Comparison of ENCODE assay signal across 27 cellular contexts in the genomic region with DNA sequence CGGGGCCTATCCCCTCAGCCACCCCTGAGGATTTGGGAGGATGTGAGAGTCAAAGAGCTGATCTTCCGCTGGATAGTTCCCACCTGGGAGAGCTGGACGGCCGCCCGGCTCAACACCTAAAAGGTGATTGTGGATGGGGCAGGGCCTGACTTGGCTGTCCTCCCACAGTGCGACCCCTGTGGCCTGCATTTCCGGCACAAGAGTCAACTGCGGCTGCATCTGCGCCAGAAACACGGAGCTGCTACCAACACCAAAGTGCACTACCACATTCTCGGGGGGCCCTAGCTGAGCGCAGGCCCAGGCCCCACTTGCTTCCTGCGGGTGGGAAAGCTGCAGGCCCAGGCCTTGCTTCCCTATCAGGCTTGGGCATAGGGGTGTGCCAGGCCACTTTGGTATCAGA. TPM values are rescaled to one million over a fixed set of nuclear protein-coding genes. Genes with fewer than 3 reads are reported as not detected.
DNase-seq lines count a peak whose midpoint lies in the region; ATAC-seq, FAIRE-seq and TF ChIP-seq lines count a peak whose summit lies in the region.
"Had no signal": no experiment of that assay in that cellular context is flagged by ENCODE, and none has a peak within 500 bp of the region (broad histone marks: within the 10 kb centered on the region; RNA-seq: fewer than 3 reads in every experiment).

No MANE protein-coding gene starts in this region.

- H3K27me3 ChIP-seq in HepG2 (ENCODE audit: control insufficient read depth in 1 of 2, insufficient read depth in 2 of 2, low read length in 2 of 2) (peaks cover 1 to 27% of the 10 kb centered on the region in 2 experiments; a peak in 4 of 5 replicates), right lobe of liver (no peaks in the 10 kb centered on the region), lower lobe of right lung (ENCODE audit: low read depth) (no peaks in the 10 kb centered on the region), vagina (no peaks in the 10 kb centered on the region)
- H3K27me3 ChIP-seq: pancreas had no signal

- DNase-seq in HepG2 (ENCODE audit: low spot score) (no peak), right lobe of liver (no peak), lower lobe of right lung (no peak), vagina (ENCODE audit: extremely low spot score in 2 of 2) (no peak), midbrain (lab: John Stamatoyannopoulos, UW) (no peak), T-helper 9 cell (no peak)
- DNase-seq: ACHN; activated CD4-positive, alpha-beta T cell treated with anti-CD3 and anti-CD28 coated beads, Interleukin-2, amount 50 U/mL, for 1 hour; activated naive CD8-positive, alpha-beta T cell treated with anti-CD3 and anti-CD28 coated beads for 36 hours; C1 segment of cervical spinal cord; erythroblast; foreskin keratinocyte; HFFc6; naive B cell; NCI-H146; NCI-H510A; NK-92 treated with Interleukin-12 subunit alpha and Interleukin-12 subunit beta, amount 100 ng/mL, for 24 hours; stimulated activated CD4-positive, alpha-beta T cell treated with anti-CD3 and anti-CD28 coated beads, Interleukin-15, amount 100 ng/mL, for 24 hours; T-helper 17 cell had no signal

- no peaks in the 10 kb centered on the region for H3K9me3 ChIP-seq in HepG2 (ENCODE audit: low read length)
- no peaks in the 10 kb centered on the region for H3K9me3 ChIP-seq in right lobe of liver
- H3K9me3 ChIP-seq in lower lobe of right lung: no peaks in the 10 kb centered on the region
- no peaks in the 10 kb centered on the region for H3K9me3 ChIP-seq in vagina
- H3K9me3 ChIP-seq: pancreas had no signal

- peak overlapping the region; percentile 26; the same call in 1 of the 2 replicates for H3K4me2 ChIP-seq in HepG2 (ENCODE audit: low read depth, low read length)

- H3K4me3 ChIP-seq in HepG2 (replicated peaks in 1 of 3; ENCODE audit: insufficient read depth in 1 of 3, low read depth in 2 of 3, low read length in 3 of 3) (no peak overlapping the region), right lobe of liver (no peak overlapping the region), lower lobe of right lung (no peak overlapping the region), vagina (no peak overlapping the region)
- H3K4me3 ChIP-seq: pancreas had no signal

- H3K27ac ChIP-seq in HepG2 (ENCODE audit: extremely low read length, insufficient read depth, low read length) (no peak overlapping the region), right lobe of liver (no peak overlapping the region), lower lobe of right lung (peak overlapping the region; percentile 53), vagina (peak overlapping the region; percentile 33)
- H3K27ac ChIP-seq: foreskin keratinocyte, pancreas had no signal

- in situ Hi-C loops in HepG2 (cut with HindIII; ENCODE audit: extremely low pct_ligation_motif_present, low pct_unique_long_range_greater_than_20kb): no loop called here

- FAIRE-seq in HepG2 (lab: Jason Lieb, UNC): no peak
- FAIRE-seq: astrocyte, HTR-8/SVneo, keratinocyte, pancreas had no signal

- H3K4me1 ChIP-seq in HepG2 (ENCODE audit: insufficient read depth, low read length) (peaks cover 34% of the 10 kb centered on the region), right lobe of liver (peaks cover 0 to 2% (median 0%) of the 10 kb centered on the region in 4 donors), lower lobe of right lung (peaks cover 48% of the 10 kb centered on the region), vagina (peaks cover 12% of the 10 kb centered on the region)
- H3K4me1 ChIP-seq: foreskin keratinocyte had no signal

- CTCF ChIA-PET in HepG2 (lab: Yijun Ruan, JAX; ENCODE audit: low intra/inter-chr PET ratio, low total read pairs): no interaction called here

- TF ChIP-seq EP300 in HepG2 (IDR thresholded peaks at IDR 0.05; ENCODE audit: low read depth in 2 of 2, low read length in 2 of 2) (no peak), HepG2 (CRISPR knock-in tag; IDR thresholded peaks at IDR 0.05; ENCODE audit: borderline replicate concordance) (no peak)

- POLR2A ChIA-PET in HepG2 (lab: Yijun Ruan, JAX): interaction anchor here (0.8 kb wide), 1 partner anchor 9 kb away, joined by 5 read pairs; a partner anchor contains a TSS

- ATAC-seq in HepG2: no peak
- no peak for ATAC-seq in right lobe of liver
- ATAC-seq in lower lobe of right lung: no peak
- ATAC-seq: activated T-helper 17 cell treated with anti-CD3 and anti-CD28 coated beads, Interleukin-2, amount 50 U/mL, for 72 hours; foreskin keratinocyte; pancreas; sciatic nerve; T-helper 17 cell had no signal

- TF ChIP-seq POLR2A in HepG2 (IDR thresholded peaks at IDR 0.05; ENCODE audit: insufficient read depth in 1 of 2, low read depth in 2 of 2, low read length in 2 of 2) (no peak), right lobe of liver (IDR thresholded peaks at IDR 0.05) (no peak), vagina (IDR thresholded peaks at IDR 0.05) (no peak)

- TF ChIP-seq CTCF in HepG2 (CRISPR knock-in tag; IDR thresholded peaks at IDR 0.05): no peak
- no peak for TF ChIP-seq CTCF in right lobe of liver (IDR thresholded peaks at IDR 0.05)
- no peak for TF ChIP-seq CTCF in lower lobe of right lung (IDR thresholded peaks at IDR 0.05)
- TF ChIP-seq CTCF in vagina (IDR thresholded peaks at IDR 0.05): no peak

- intact Hi-C loops in HepG2 (cut with micrococcal nuclease; ENCODE audit: unreplicated experiment): loop anchor here (10.0 kb wide), 1 partner anchor 183 kb away; no protein-coding TSS in a partner anchor
- intact Hi-C loops in right lobe of liver (cut with DNase I): no loop called here
- intact Hi-C loops in lower lobe of right lung (cut with DNase I): no loop called here
- intact Hi-C loops in vagina (cut with DNase I): no loop called here

- 31% methylated on average over 6 of the region's 13 CpGs for WGBS in HepG2 (ENCODE audit: low lambda C conversion rate)
- WGBS in right lobe of liver (ENCODE audit: insufficient coverage, low coverage, low lambda C conversion rate, missing lambda C conversion rate): no CpG with 5 or more reads among the region's 13 CpGs

- TF ChIP-seq RAD21 in HepG2 (CRISPR knock-in tag; IDR thresholded peaks at IDR 0.05): no peak

- no peak overlapping the region for H3K9ac ChIP-seq in HepG2 (ENCODE audit: insufficient read depth, low read depth, low read length)

- no peaks in the 10 kb centered on the region for H3K79me2 ChIP-seq in HepG2 (ENCODE audit: insufficient read depth, low read length)

- BruUV-seq in HepG2 (replicated peaks; lab: Mats Ljungman, UMichigan): no TSS peak

- H2AFZ ChIP-seq in HepG2 (ENCODE audit: low read length): no peak overlapping the region

- H3K36me3 ChIP-seq in HepG2 (replicated peaks in 1 of 2; ENCODE audit: control insufficient read depth in 1 of 2, insufficient read depth in 2 of 2, low read length in 2 of 2) (no peaks in the 10 kb centered on the region), right lobe of liver (no peaks in the 10 kb centered on the region), lower lobe of right lung (no peaks in the 10 kb centered on the region), vagina (no peaks in the 10 kb centered on the region)
- H3K36me3 ChIP-seq: pancreas had no signal

- H4K20me1 ChIP-seq in HepG2 (ENCODE audit: insufficient read depth, low read length): no peaks in the 10 kb centered on the region

RNA-seq across cellular contexts. Expression of a gene that starts 4.5 kb away (rescaled TPM):
- not detected in 2 replicates for total RNA-seq in HepG2 (2016; rRNA removed; fragmentation: Illumina TruSeq; extraction: Trizol)
- total RNA-seq in HepG2 (2016; cell fraction: cytosol; rRNA removed; fragmentation: Illumina TruSeq; extraction: Trizol; ENCODE audit: low read depth): not detected in 2 replicates
- not detected in 2 replicates for total RNA-seq in HepG2 (2016; cell fraction: insoluble cytoplasmic fraction; rRNA removed; fragmentation: Illumina TruSeq; extraction: Trizol)
- total RNA-seq in HepG2 (2016; cell fraction: membrane; rRNA removed; fragmentation: Illumina TruSeq; extraction: Trizol): not detected in 2 replicates
- total RNA-seq in HepG2 (2016; cell fraction: nucleus; rRNA removed; fragmentation: Illumina TruSeq; extraction: Trizol): not detected in 2 replicates
- not detected in 2 replicates for polyA plus RNA-seq in HepG2 (2011; rRNA removed)
- polyA plus RNA-seq in HepG2 (2011; cell fraction: cytosol; rRNA removed): not detected in 2 replicates
- not detected in 2 replicates for polyA plus RNA-seq in HepG2 (2011; cell fraction: nucleus; rRNA removed)
- not detected in 2 replicates for polyA plus RNA-seq in HepG2 (2012)
- polyA plus RNA-seq in HepG2 (2016; cell fraction: cytosol; fragmentation: Illumina TruSeq; extraction: Trizol; ENCODE audit: low read depth): not detected in 2 replicates
- not detected in 2 replicates for polyA plus RNA-seq in HepG2 (2016; cell fraction: insoluble cytoplasmic fraction; fragmentation: Illumina TruSeq; extraction: Trizol; ENCODE audit: low read depth)
- polyA plus RNA-seq in HepG2 (2016; cell fraction: membrane; fragmentation: Illumina TruSeq; extraction: Trizol; ENCODE audit: low read depth): not detected in 2 replicates
- polyA plus RNA-seq in HepG2 (2016; cell fraction: nucleus; fragmentation: Illumina TruSeq; extraction: Trizol; ENCODE audit: insufficient read depth, low read depth): not detected in 2 replicates
- not detected in 2 replicates for polyA minus RNA-seq in HepG2 (2011; rRNA and poly(A)+ RNA removed; ENCODE audit: low replicate concordance)
- polyA minus RNA-seq in HepG2 (2011; cell fraction: cytosol; rRNA and poly(A)+ RNA removed): not detected in 2 replicates
- not detected in 2 replicates for polyA minus RNA-seq in HepG2 (2011; cell fraction: nucleus; rRNA and poly(A)+ RNA removed)
- total RNA-seq in right lobe of liver: 1 to 10 TPM in 5 of 6 experiments, under 1 TPM in 1; 0.71 to 3.5 (median 1.5) TPM
- total RNA-seq in lower lobe of right lung: 13.4 TPM
- total RNA-seq in vagina: 10.1 TPM
- total RNA-seq: astrocyte, HFFc6, SK-MEL-5 had no signal
- polyA plus RNA-seq: keratinocyte had no signal

RNA-seq across cellular contexts. Expression of a gene that starts 8.5 kb away (rescaled TPM):
- 1.9 and 3.0 TPM in 2 replicates for total RNA-seq in HepG2 (2016; rRNA removed; fragmentation: Illumina TruSeq; extraction: Trizol)
- total RNA-seq in HepG2 (2016; cell fraction: cytosol; rRNA removed; fragmentation: Illumina TruSeq; extraction: Trizol; ENCODE audit: low read depth): 0.51 and 0.71 TPM in 2 replicates
- total RNA-seq in HepG2 (2016; cell fraction: insoluble cytoplasmic fraction; rRNA removed; fragmentation: Illumina TruSeq; extraction: Trizol): 1.8 and 3.1 TPM in 2 replicates
- 1.5 and 1.6 TPM in 2 replicates for total RNA-seq in HepG2 (2016; cell fraction: membrane; rRNA removed; fragmentation: Illumina TruSeq; extraction: Trizol)
- total RNA-seq in HepG2 (2016; cell fraction: nucleus; rRNA removed; fragmentation: Illumina TruSeq; extraction: Trizol): 5.5 and 6.1 TPM in 2 replicates
- polyA plus RNA-seq in HepG2 (2011; rRNA removed): 2.2 and 3.4 TPM in 2 replicates
- 2.1 and 2.2 TPM in 2 replicates for polyA plus RNA-seq in HepG2 (2011; cell fraction: cytosol; rRNA removed)
- polyA plus RNA-seq in HepG2 (2011; cell fraction: nucleus; rRNA removed): 6.8 and 9.2 TPM in 2 replicates
- polyA plus RNA-seq in HepG2 (2012): 5.4 and 8.2 TPM in 2 replicates
- 0.70 and 1.4 TPM in 2 replicates for polyA plus RNA-seq in HepG2 (2016; cell fraction: cytosol; fragmentation: Illumina TruSeq; extraction: Trizol; ENCODE audit: low read depth)
- polyA plus RNA-seq in HepG2 (2016; cell fraction: insoluble cytoplasmic fraction; fragmentation: Illumina TruSeq; extraction: Trizol; ENCODE audit: low read depth): 5.9 and 6.3 TPM in 2 replicates
- polyA plus RNA-seq in HepG2 (2016; cell fraction: membrane; fragmentation: Illumina TruSeq; extraction: Trizol; ENCODE audit: low read depth): 1.7 TPM in 2 replicates
- 15.2 and 15.6 TPM in 2 replicates for polyA plus RNA-seq in HepG2 (2016; cell fraction: nucleus; fragmentation: Illumina TruSeq; extraction: Trizol; ENCODE audit: insufficient read depth, low read depth)
- 4.8 and 7.6 TPM in 2 replicates for polyA minus RNA-seq in HepG2 (2011; rRNA and poly(A)+ RNA removed; ENCODE audit: low replicate concordance)
- 2.9 and 4.4 TPM in 2 replicates for polyA minus RNA-seq in HepG2 (2011; cell fraction: cytosol; rRNA and poly(A)+ RNA removed)
- 3.1 and 5.2 TPM in 2 replicates for polyA minus RNA-seq in HepG2 (2011; cell fraction: nucleus; rRNA and poly(A)+ RNA removed)
- 10 to 100 TPM; 14.7 to 66.4 (median 39.5) TPM for total RNA-seq in right lobe of liver
- 9.9 TPM for total RNA-seq in lower lobe of right lung
- total RNA-seq in vagina: 2.0 TPM

RNA-seq across cellular contexts. Expression of a gene that starts 14.9 kb away (rescaled TPM):
- total RNA-seq in HepG2 (2016; rRNA removed; fragmentation: Illumina TruSeq; extraction: Trizol) (41.5 and 57.2 TPM in 2 replicates), right lobe of liver (100 to 1,000 TPM in 3 of 6 experiments, 10 to 100 TPM in 3; 72.5 to 141 (median 108) TPM), lower lobe of right lung (300 TPM), vagina (155 TPM)
- total RNA-seq in HepG2 (2016; cell fraction: cytosol; rRNA removed; fragmentation: Illumina TruSeq; extraction: Trizol; ENCODE audit: low read depth): 41.7 and 49.8 TPM in 2 replicates
- 33.3 and 56.0 TPM in 2 replicates for total RNA-seq in HepG2 (2016; cell fraction: insoluble cytoplasmic fraction; rRNA removed; fragmentation: Illumina TruSeq; extraction: Trizol)
- total RNA-seq in HepG2 (2016; cell fraction: membrane; rRNA removed; fragmentation: Illumina TruSeq; extraction: Trizol): 52.1 and 66.6 TPM in 2 replicates
- total RNA-seq in HepG2 (2016; cell fraction: nucleus; rRNA removed; fragmentation: Illumina TruSeq; extraction: Trizol): 29.6 and 42.0 TPM in 2 replicates
- polyA plus RNA-seq in HepG2 (2011; rRNA removed): 113 and 121 TPM in 2 replicates
- polyA plus RNA-seq in HepG2 (2011; cell fraction: cytosol; rRNA removed): 136 and 149 TPM in 2 replicates
- polyA plus RNA-seq in HepG2 (2011; cell fraction: nucleus; rRNA removed): 49.9 and 54.4 TPM in 2 replicates
- polyA plus RNA-seq in HepG2 (2012): 189 and 246 TPM in 2 replicates
- polyA plus RNA-seq in HepG2 (2016; cell fraction: cytosol; fragmentation: Illumina TruSeq; extraction: Trizol; ENCODE audit: low read depth): 191 and 227 TPM in 2 replicates
- 118 and 137 TPM in 2 replicates for polyA plus RNA-seq in HepG2 (2016; cell fraction: insoluble cytoplasmic fraction; fragmentation: Illumina TruSeq; extraction: Trizol; ENCODE audit: low read depth)
- polyA plus RNA-seq in HepG2 (2016; cell fraction: membrane; fragmentation: Illumina TruSeq; extraction: Trizol; ENCODE audit: low read depth): 209 and 217 TPM in 2 replicates
- 191 and 216 TPM in 2 replicates for polyA plus RNA-seq in HepG2 (2016; cell fraction: nucleus; fragmentation: Illumina TruSeq; extraction: Trizol; ENCODE audit: insufficient read depth, low read depth)
- 81.4 and 128 TPM in 2 replicates for polyA minus RNA-seq in HepG2 (2011; rRNA and poly(A)+ RNA removed; ENCODE audit: low replicate concordance)
- polyA minus RNA-seq in HepG2 (2011; cell fraction: cytosol; rRNA and poly(A)+ RNA removed): 63.8 and 65.2 TPM in 2 replicates
- 32.3 and 33.3 TPM in 2 replicates for polyA minus RNA-seq in HepG2 (2011; cell fraction: nucleus; rRNA and poly(A)+ RNA removed)

RNA-seq across cellular contexts. Expression of a gene that starts 16.6 kb away (rescaled TPM):
- total RNA-seq in HepG2 (2016; rRNA removed; fragmentation: Illumina TruSeq; extraction: Trizol) (not detected in 2 replicates), right lobe of liver (10 to 100 TPM in 1 of 6 experiments, 1 to 10 TPM in 4, under 1 TPM in 1; 0.84 to 10.2 (median 2.4) TPM), lower lobe of right lung (7.7 TPM), vagina (not detected)
- not detected in 2 replicates for total RNA-seq in HepG2 (2016; cell fraction: cytosol; rRNA removed; fragmentation: Illumina TruSeq; extraction: Trizol; ENCODE audit: low read depth)
- not detected in 2 replicates for total RNA-seq in HepG2 (2016; cell fraction: insoluble cytoplasmic fraction; rRNA removed; fragmentation: Illumina TruSeq; extraction: Trizol)
- not detected in 2 replicates for total RNA-seq in HepG2 (2016; cell fraction: membrane; rRNA removed; fragmentation: Illumina TruSeq; extraction: Trizol)
- not detected in 2 replicates for total RNA-seq in HepG2 (2016; cell fraction: nucleus; rRNA removed; fragmentation: Illumina TruSeq; extraction: Trizol)
- polyA plus RNA-seq in HepG2 (2011; rRNA removed): not detected in 2 replicates
- polyA plus RNA-seq in HepG2 (2011; cell fraction: cytosol; rRNA removed): not detected in 2 replicates
- polyA plus RNA-seq in HepG2 (2011; cell fraction: nucleus; rRNA removed): not detected in 2 replicates
- polyA plus RNA-seq in HepG2 (2012): 0.27 and 0.29 TPM in 2 replicates
- not detected in 2 replicates for polyA plus RNA-seq in HepG2 (2016; cell fraction: cytosol; fragmentation: Illumina TruSeq; extraction: Trizol; ENCODE audit: low read depth)
- polyA plus RNA-seq in HepG2 (2016; cell fraction: insoluble cytoplasmic fraction; fragmentation: Illumina TruSeq; extraction: Trizol; ENCODE audit: low read depth): not detected in 2 replicates
- not detected in 2 replicates for polyA plus RNA-seq in HepG2 (2016; cell fraction: membrane; fragmentation: Illumina TruSeq; extraction: Trizol; ENCODE audit: low read depth)
- not detected in 2 replicates for polyA plus RNA-seq in HepG2 (2016; cell fraction: nucleus; fragmentation: Illumina TruSeq; extraction: Trizol; ENCODE audit: insufficient read depth, low read depth)
- not detected in 2 replicates for polyA minus RNA-seq in HepG2 (2011; rRNA and poly(A)+ RNA removed; ENCODE audit: low replicate concordance)
- polyA minus RNA-seq in HepG2 (2011; cell fraction: cytosol; rRNA and poly(A)+ RNA removed): not detected in 2 replicates
- polyA minus RNA-seq in HepG2 (2011; cell fraction: nucleus; rRNA and poly(A)+ RNA removed): not detected in 2 replicates
- total RNA-seq: astrocyte, HFFc6, SK-MEL-5, urinary bladder had no signal
- polyA plus RNA-seq: keratinocyte had no signal

RNA-seq across cellular contexts. Expression of a gene that starts 31.5 kb away (rescaled TPM):
- total RNA-seq in HepG2 (2016; rRNA removed; fragmentation: Illumina TruSeq; extraction: Trizol) (not detected in 2 replicates), right lobe of liver (under 1 TPM in 2 of 6 experiments, not detected in 4; 0.17 to 0.27 TPM), lower lobe of right lung (0.86 TPM), vagina (16.0 TPM)
- total RNA-seq in HepG2 (2016; cell fraction: cytosol; rRNA removed; fragmentation: Illumina TruSeq; extraction: Trizol; ENCODE audit: low read depth): not detected in 2 replicates
- total RNA-seq in HepG2 (2016; cell fraction: insoluble cytoplasmic fraction; rRNA removed; fragmentation: Illumina TruSeq; extraction: Trizol): not detected in 2 replicates
- not detected in 2 replicates for total RNA-seq in HepG2 (2016; cell fraction: membrane; rRNA removed; fragmentation: Illumina TruSeq; extraction: Trizol)
- not detected in 2 replicates for total RNA-seq in HepG2 (2016; cell fraction: nucleus; rRNA removed; fragmentation: Illumina TruSeq; extraction: Trizol)
- polyA plus RNA-seq in HepG2 (2011; rRNA removed): not detected in 2 replicates
- polyA plus RNA-seq in HepG2 (2011; cell fraction: cytosol; rRNA removed): not detected in 2 replicates
- not detected in 2 replicates for polyA plus RNA-seq in HepG2 (2011; cell fraction: nucleus; rRNA removed)
- polyA plus RNA-seq in HepG2 (2012): 0.60 and 0.94 TPM in 2 replicates
- not detected in 2 replicates for polyA plus RNA-seq in HepG2 (2016; cell fraction: cytosol; fragmentation: Illumina TruSeq; extraction: Trizol; ENCODE audit: low read depth)
- not detected in 2 replicates for polyA plus RNA-seq in HepG2 (2016; cell fraction: insoluble cytoplasmic fraction; fragmentation: Illumina TruSeq; extraction: Trizol; ENCODE audit: low read depth)
- not detected in 2 replicates for polyA plus RNA-seq in HepG2 (2016; cell fraction: membrane; fragmentation: Illumina TruSeq; extraction: Trizol; ENCODE audit: low read depth)
- not detected in 2 replicates for polyA plus RNA-seq in HepG2 (2016; cell fraction: nucleus; fragmentation: Illumina TruSeq; extraction: Trizol; ENCODE audit: insufficient read depth, low read depth)
- not detected in 2 replicates for polyA minus RNA-seq in HepG2 (2011; rRNA and poly(A)+ RNA removed; ENCODE audit: low replicate concordance)
- not detected in 2 replicates for polyA minus RNA-seq in HepG2 (2011; cell fraction: cytosol; rRNA and poly(A)+ RNA removed)
- not detected in 2 replicates for polyA minus RNA-seq in HepG2 (2011; cell fraction: nucleus; rRNA and poly(A)+ RNA removed)
- total RNA-seq: activated naive CD8-positive, alpha-beta T cell treated with anti-CD3 and anti-CD28 coated beads for 36 hours; activated T-helper 17 cell treated with anti-CD3 and anti-CD28 coated beads, Interleukin-2, amount 50 U/mL, for 72 hours; astrocyte; HFFc6; pancreas; sciatic nerve; SK-MEL-5; urinary bladder had no signal
- polyA plus RNA-seq: pancreas had no signal

Comparison
In these comparisons a context has a peak if more than half of its experiments do, and no peak if none do; other contexts are left out.
1. H3K27ac ChIP-seq: peak in lower lobe of right lung (single experiment) and vagina (single experiment); none in HepG2 (single experiment) and right lobe of liver (0 of 3).